ENCODE assay signal across 26 cellular contexts in genomic region chr22:19674929-19675253, GRCh38. TPM values are rescaled to one million over a fixed set of nuclear protein-coding genes. Genes with fewer than 3 reads are reported as not detected.
"Had no signal": no experiment of that assay in that cellular context is flagged by ENCODE, and none has a peak within 500 bp of the region (broad histone marks: within the 10 kb centered on the region; RNA-seq: fewer than 3 reads in every experiment).

No MANE protein-coding gene starts in this region.

- H3K4me3 Mint-ChIP-seq: activated B cell treated with CpG ODN at 0.5 μM for 24 hours; activated CD4-positive, alpha-beta T cell treated with anti-CD3 and anti-CD28 coated beads, Interleukin-2, amount 10 ng/mL, durations not matched to agents 24 days and 14 days; activated naive CD4-positive, alpha-beta T cell treated with anti-CD3 and anti-CD28 coated beads for 36 hours; activated naive CD8-positive, alpha-beta T cell treated with anti-CD3 and anti-CD28 coated beads for 36 hours; activated T-helper 17 cell treated with anti-CD3 and anti-CD28 coated beads, Interleukin-2, amount 50 U/mL, for 72 hours; T-helper 17 cell had no signal

- H3K4me1 Mint-ChIP-seq: activated B cell treated with CpG ODN at 0.5 μM for 24 hours; activated CD4-positive, alpha-beta T cell treated with anti-CD3 and anti-CD28 coated beads, Interleukin-2, amount 10 ng/mL, durations not matched to agents 24 days and 14 days; activated naive CD8-positive, alpha-beta T cell treated with anti-CD3 and anti-CD28 coated beads for 36 hours; activated T-helper 17 cell treated with anti-CD3 and anti-CD28 coated beads, Interleukin-2, amount 50 U/mL, for 72 hours; T-helper 17 cell had no signal

- H3K36me3 Mint-ChIP-seq: activated naive CD8-positive, alpha-beta T cell treated with anti-CD3 and anti-CD28 coated beads for 36 hours had no signal

- H3K9ac ChIP-seq: KMS-11 had no signal

- H3K4me2 ChIP-seq: KMS-11 had no signal

- H3K27ac Mint-ChIP-seq: activated B cell treated with CpG ODN at 0.5 μM for 24 hours; activated CD4-positive, alpha-beta T cell treated with anti-CD3 and anti-CD28 coated beads, Interleukin-2, amount 10 ng/mL, durations not matched to agents 24 days and 14 days; activated naive CD4-positive, alpha-beta T cell treated with anti-CD3 and anti-CD28 coated beads for 36 hours; activated naive CD8-positive, alpha-beta T cell treated with anti-CD3 and anti-CD28 coated beads for 36 hours; activated T-helper 17 cell treated with anti-CD3 and anti-CD28 coated beads, Interleukin-2, amount 50 U/mL, for 72 hours; T-helper 17 cell had no signal

- ATAC-seq: activated T-helper 17 cell treated with anti-CD3 and anti-CD28 coated beads, Interleukin-2, amount 50 U/mL, for 72 hours; T-helper 17 cell had no signal

- H3K9me3 Mint-ChIP-seq: activated B cell treated with CpG ODN at 0.5 μM for 24 hours; activated CD4-positive, alpha-beta T cell treated with anti-CD3 and anti-CD28 coated beads, Interleukin-2, amount 10 ng/mL, durations not matched to agents 24 days and 14 days; activated naive CD4-positive, alpha-beta T cell treated with anti-CD3 and anti-CD28 coated beads for 36 hours; activated naive CD8-positive, alpha-beta T cell treated with anti-CD3 and anti-CD28 coated beads for 36 hours; activated T-helper 17 cell treated with anti-CD3 and anti-CD28 coated beads, Interleukin-2, amount 50 U/mL, for 72 hours had no signal

- DNase-seq: activated B cell treated with CpG ODN at 0.5 μM for 24 hours; activated CD4-positive, alpha-beta T cell treated with anti-CD3 and anti-CD28 coated beads for 1 hour; activated CD4-positive, alpha-beta T cell treated with anti-CD3 and anti-CD28 coated beads, Interleukin-2, amount 10 ng/mL, durations not matched to agents 24 days and 14 days; activated CD4-positive, alpha-beta T cell treated with anti-CD3 and anti-CD28 coated beads, Interleukin-2, amount 50 U/mL, for 48 hours; activated gamma-delta T cell; activated naive CD4-positive, alpha-beta T cell treated with anti-CD3 and anti-CD28 coated beads for 36 hours; activated naive CD8-positive, alpha-beta T cell treated with anti-CD3 and anti-CD28 coated beads for 36 hours; activated T-cell treated with anti-CD3 and anti-CD28 coated beads for 4 hours; activated T-cell treated with anti-CD3 and anti-CD28 coated beads, Interleukin-2, amount 50 U/mL, for 48 hours; caudate nucleus; MV-4-11; NCI-H1417 treated with DMSO at 0.1 percent for 48 hours; NCI-H1694; NCI-H2107; NCI-H2171 treated with DMSO at 0.1 percent for 48 hours; NCI-H226; NCI-H526; NCI-H82; Peyer's patch; T-helper 17 cell; T-helper 9 cell had no signal

- H3K9me3 ChIP-seq: breast epithelium, Peyer's patch had no signal

- H3K4me1 ChIP-seq: breast epithelium, Peyer's patch, SJSA1 had no signal

- H3K4me3 ChIP-seq: breast epithelium, Peyer's patch, SJSA1 had no signal

- H3K36me3 ChIP-seq: breast epithelium, Peyer's patch, SJSA1 had no signal

- H3K27ac ChIP-seq: breast epithelium, KMS-11, Peyer's patch, RWPE1, SJSA1 had no signal

- H3K27me3 ChIP-seq: Peyer's patch had no signal

- H3K27me3 Mint-ChIP-seq: activated naive CD8-positive, alpha-beta T cell treated with anti-CD3 and anti-CD28 coated beads for 36 hours had no signal

RNA-seq across cellular contexts. Expression of gene SEPTIN5, which starts 39.4 kb away (rescaled TPM):
- total RNA-seq: activated B cell treated with CpG ODN at 0.5 μM for 24 hours had no signal

RNA-seq across cellular contexts. Expression of gene GP1BB, which starts 48.4 kb away (rescaled TPM):
- total RNA-seq: activated B cell treated with CpG ODN at 0.5 μM for 24 hours; activated CD4-positive, alpha-beta T cell treated with anti-CD3 and anti-CD28 coated beads, Interleukin-2, amount 10 ng/mL, durations not matched to agents 24 days and 14 days; activated naive CD4-positive, alpha-beta T cell treated with anti-CD3 and anti-CD28 coated beads for 36 hours; activated naive CD8-positive, alpha-beta T cell treated with anti-CD3 and anti-CD28 coated beads for 36 hours; activated T-helper 17 cell treated with anti-CD3 and anti-CD28 coated beads, Interleukin-2, amount 50 U/mL, for 72 hours had no signal
